ENCODE assay signal across 9 cellular contexts in the genomic region with DNA sequence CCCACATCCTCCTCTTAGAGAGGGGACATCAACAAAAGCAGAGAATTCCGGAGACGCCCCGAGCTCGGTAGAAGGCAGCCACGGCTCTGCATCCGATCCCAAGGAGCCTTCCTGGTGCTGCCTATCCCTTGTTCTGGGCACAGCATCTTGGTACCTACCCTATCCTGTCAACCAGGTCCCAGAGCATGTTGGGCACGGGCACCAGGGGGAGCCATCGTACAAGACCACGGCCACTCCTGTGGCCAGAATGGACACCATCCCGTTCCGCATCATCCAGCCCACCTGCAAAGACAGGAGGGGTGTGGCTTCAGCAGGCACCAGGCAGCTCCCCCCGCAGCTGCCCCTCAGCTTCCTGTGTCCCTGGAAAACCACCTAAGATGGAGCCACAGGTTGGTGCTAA.
DNase-seq lines count a peak whose midpoint lies in the region; ATAC-seq and TF ChIP-seq lines count a peak whose summit lies in the region.
"Had no signal": no experiment of that assay in that cellular context is flagged by ENCODE, and none has a peak within 500 bp of the region (broad histone marks: within the 10 kb centered on the region; RNA-seq: fewer than 3 reads in every experiment).

No MANE protein-coding gene starts in this region.

- peaks cover 4% of the 10 kb centered on the region for H3K9me3 Mint-ChIP-seq in activated CD4-positive, alpha-beta T cell treated with anti-CD3 and anti-CD28 coated beads, Interleukin-2, amount 10 ng/mL, durations not matched to agents 24 days and 14 days

- H3K27ac ChIP-seq in RWPE2 (ENCODE audit: poor library complexity, severe bottlenecking), result no peak overlapping the region
- H3K27ac ChIP-seq: SJSA1 had no signal

- no peak overlapping the region for H3K27ac Mint-ChIP-seq in activated CD4-positive, alpha-beta T cell treated with anti-CD3 and anti-CD28 coated beads, Interleukin-2, amount 10 ng/mL, durations not matched to agents 24 days and 14 days

- no peak overlapping the region for H3K4me3 ChIP-seq in RWPE2 (ENCODE audit: severe bottlenecking)
- H3K4me3 ChIP-seq: SJSA1 had no signal

- peaks cover under 1% of the 10 kb centered on the region for H3K4me1 ChIP-seq in RWPE2 (ENCODE audit: insufficient read depth, poor library complexity, severe bottlenecking)
- H3K4me1 ChIP-seq: SJSA1 had no signal

- TF ChIP-seq CTCF in GM12872 (IDR thresholded peaks at IDR 0.05; ENCODE audit: insufficient read depth, low read depth, low read length), result 0 out of 3 replicates have a peak, but pooled peaks have one; percentile 8
- TF ChIP-seq CTCF in RWPE2 (IDR thresholded peaks at IDR 0.05; ENCODE audit: poor library complexity, severe bottlenecking), result peak; percentile 64

- intact Hi-C loops in activated CD4-positive, alpha-beta T cell treated with anti-CD3 and anti-CD28 coated beads, Interleukin-2, amount 10 ng/mL, durations not matched to agents 24 days and 14 days (cut with micrococcal nuclease), result no loop called here

- no peaks in the 10 kb centered on the region for H3K4me1 Mint-ChIP-seq in activated CD4-positive, alpha-beta T cell treated with anti-CD3 and anti-CD28 coated beads, Interleukin-2, amount 10 ng/mL, durations not matched to agents 24 days and 14 days

- no peaks in the 10 kb centered on the region for H3K27me3 ChIP-seq in RWPE2 (ENCODE audit: insufficient read depth, poor library complexity, severe bottlenecking)
- H3K27me3 ChIP-seq: SJSA1 had no signal

- ATAC-seq in RWPE2 (ENCODE audit: low read depth) (peak; percentile 74), GM19395 (IDR thresholded peaks at IDR 0.05; ENCODE audit: unreplicated experiment) (no peak), HG03571 (IDR thresholded peaks at IDR 0.05; ENCODE audit: unreplicated experiment) (no peak)

- H3K36me3 ChIP-seq in RWPE2 (ENCODE audit: low read depth), result no peaks in the 10 kb centered on the region
- H3K36me3 ChIP-seq: SJSA1 had no signal

- no peaks in the 10 kb centered on the region for H3K9me3 ChIP-seq in RWPE2 (ENCODE audit: severe bottlenecking)

- H3K27me3 Mint-ChIP-seq in activated CD4-positive, alpha-beta T cell treated with anti-CD3 and anti-CD28 coated beads, Interleukin-2, amount 10 ng/mL, durations not matched to agents 24 days and 14 days, result no peaks in the 10 kb centered on the region

- H3K4me3 Mint-ChIP-seq in activated CD4-positive, alpha-beta T cell treated with anti-CD3 and anti-CD28 coated beads, Interleukin-2, amount 10 ng/mL, durations not matched to agents 24 days and 14 days, result no peak overlapping the region

- DNase-seq in 8988T (peak; percentile 55), RWPE2 (ENCODE audit: low spot score) (no peak), iPS-NIHi7 (ENCODE audit: extremely low spot score) (peak; percentile 84), inferior parietal cortex (ENCODE audit: extremely low spot score) (no peak)
- no peak for DNase-seq in activated CD4-positive, alpha-beta T cell treated with anti-CD3 and anti-CD28 coated beads, Interleukin-2, amount 10 ng/mL, durations not matched to agents 24 days and 14 days

- no peaks in the 10 kb centered on the region for H3K36me3 Mint-ChIP-seq in activated CD4-positive, alpha-beta T cell treated with anti-CD3 and anti-CD28 coated beads, Interleukin-2, amount 10 ng/mL, durations not matched to agents 24 days and 14 days (ENCODE audit: low read depth)

Comparison
In these comparisons a context has a peak if more than half of its experiments do, and no peak if none do; other contexts are left out.
1. DNase-seq: peak in 8988T (single experiment) and iPS-NIHi7 (single experiment); none in RWPE2 (single experiment), inferior parietal cortex (single experiment) and activated CD4-positive, alpha-beta T cell treated with anti-CD3 and anti-CD28 coated beads, Interleukin-2, amount 10 ng/mL, durations not matched to agents 24 days and 14 days (single experiment).